Comparison of ENCODE assay signal across 8 cellular contexts in the genomic region with DNA sequence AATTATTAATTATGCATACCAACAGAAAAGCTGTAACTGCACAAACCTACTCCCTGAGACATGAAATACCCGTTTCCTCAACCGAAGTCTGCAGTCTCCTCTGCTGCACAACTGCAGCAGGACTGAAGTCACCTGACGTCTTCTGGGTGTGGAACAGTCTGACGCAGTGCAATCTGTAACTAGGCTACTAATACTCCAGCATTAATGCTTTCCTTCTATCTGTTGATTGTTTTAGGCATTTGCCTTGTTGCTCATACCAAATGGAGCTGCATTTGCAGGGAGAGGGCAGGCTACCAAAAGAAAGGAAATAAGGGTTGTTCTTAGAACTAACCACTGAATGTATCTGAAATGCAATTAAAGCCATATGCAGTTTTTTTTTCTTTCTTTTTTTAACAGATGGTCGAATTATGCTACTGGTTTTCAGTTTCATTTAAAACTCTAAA. TPM values are rescaled to one million over a fixed set of nuclear protein-coding genes. Genes with fewer than 3 reads are reported as not detected.
DNase-seq lines count a peak whose midpoint lies in the region; ATAC-seq and TF ChIP-seq lines count a peak whose summit lies in the region.

No MANE protein-coding gene starts in this region.

- H3K4me3 Mint-ChIP-seq in activated B cell treated with CpG ODN at 0.5 μM for 24 hours = peak overlapping the region; percentile 84

- H3K36me3 ChIP-seq in Loucy (ENCODE audit: insufficient read depth, low read length) (no peaks in the 10 kb centered on the region), mucosa of descending colon (ENCODE audit: low read depth) (no peaks in the 10 kb centered on the region), tibial artery (no peaks in the 10 kb centered on the region), uterus (no peaks in the 10 kb centered on the region)

- intact Hi-C loops in activated B cell treated with CpG ODN at 0.5 μM for 24 hours (cut with micrococcal nuclease) = loop anchor here (1.0 to 10.0 kb wide), 4 partner anchors 10 to 345 kb away; a partner anchor contains a TSS
- intact Hi-C loops in mucosa of descending colon (cut with DNase I, micrococcal nuclease) = loop anchor here in 1 of 2 donors (10.0 kb wide), 1 partner anchor 155 kb away; no protein-coding TSS in a partner anchor
- intact Hi-C loops in tibial artery (cut with DNase I; ENCODE audit: low total_unique reads) = no loop called here
- intact Hi-C loops in uterus (cut with DNase I; ENCODE audit: low total_unique reads) = no loop called here

- H3K27me3 Mint-ChIP-seq in activated B cell treated with CpG ODN at 0.5 μM for 24 hours = no peaks in the 10 kb centered on the region

- POLR2A ChIA-PET in GM10248 (lab: Yijun Ruan, JAX) (no interaction called here), activated B cell treated with CpG ODN at 0.5 μM for 24 hours (lab: Charles Lee) (interaction anchor here (1.2 to 1.5 kb wide), 2 partner anchors 11 to 40 kb away, joined by 3 to 4 read pairs; a partner anchor contains a TSS)

- H2AFZ ChIP-seq in Loucy (ENCODE audit: low read length) = no peak overlapping the region

- ATAC-seq in GM21737 (IDR thresholded peaks at IDR 0.05; ENCODE audit: unreplicated experiment) (peak; percentile 96), activated B cell treated with CpG ODN at 0.5 μM for 24 hours (ENCODE audit: low read depth) (peak; percentile 96), mucosa of descending colon (peak; percentile 91)

- TF ChIP-seq CTCF in GM10248 (IDR thresholded peaks at IDR 0.05; ENCODE audit: control extremely low read depth, extremely low read depth, low read depth, missing control alignments) (no peak), Loucy (conservative IDR thresholded peaks at IDR 0.05; ENCODE audit: low read length) (no peak), activated B cell treated with CpG ODN at 0.5 μM for 24 hours (IDR thresholded peaks at IDR 0.05) (no peak), mucosa of descending colon (IDR thresholded peaks at IDR 0.05) (no peak), tibial artery (IDR thresholded peaks at IDR 0.05) (no peak), uterus (IDR thresholded peaks at IDR 0.05) (no peak)

- peak; percentile 48 for DNase-seq in GM10248 (ENCODE audit: extremely low spot score)
- no peak for DNase-seq in activated B cell treated with CpG ODN at 0.5 μM for 24 hours
- peak; percentile 46 for DNase-seq in effector CD4-positive, alpha-beta T cell
- peak; percentile 55 to 84 (median 61) for DNase-seq in mucosa of descending colon
- DNase-seq in tibial artery = peak; percentile 61 to 72
- DNase-seq in uterus = no peak

- H3K9me2 ChIP-seq in Loucy (replicated peaks; ENCODE audit: low read depth, low read length) = no peaks in the 10 kb centered on the region

- H3K27me3 ChIP-seq in Loucy (ENCODE audit: insufficient read depth, low read length, poor library complexity, severe bottlenecking) = no peaks in the 10 kb centered on the region
- H3K27me3 ChIP-seq in tibial artery = no peaks in the 10 kb centered on the region
- no peaks in the 10 kb centered on the region for H3K27me3 ChIP-seq in uterus

- peak overlapping the region; percentile 52 for H3K4me3 ChIP-seq in Loucy (ENCODE audit: low read length, poor library complexity, severe bottlenecking)
- H3K4me3 ChIP-seq in mucosa of descending colon = no peak overlapping the region
- H3K4me3 ChIP-seq in tibial artery = peak overlapping the region; percentile 23 to 27
- peak overlapping the region in 1 of 2 donors; percentile 21 for H3K4me3 ChIP-seq in uterus

- H3K4me1 Mint-ChIP-seq in activated B cell treated with CpG ODN at 0.5 μM for 24 hours = peaks cover 63% of the 10 kb centered on the region

- no peaks in the 10 kb centered on the region for H3K36me3 Mint-ChIP-seq in activated B cell treated with CpG ODN at 0.5 μM for 24 hours (ENCODE audit: low read depth)

- peaks cover 56% of the 10 kb centered on the region for H3K4me1 ChIP-seq in Loucy (ENCODE audit: insufficient read depth, low read length, poor library complexity, severe bottlenecking)
- peaks cover 55% of the 10 kb centered on the region for H3K4me1 ChIP-seq in mucosa of descending colon (ENCODE audit: low read depth)
- peaks cover 0 to 99% (median 56%) of the 10 kb centered on the region in 4 donors for H3K4me1 ChIP-seq in tibial artery
- H3K4me1 ChIP-seq in uterus = peaks cover 4 to 17% of the 10 kb centered on the region in 2 donors

- peak overlapping the region; percentile 78 for H3K4me2 ChIP-seq in Loucy (ENCODE audit: low read depth, low read length, poor library complexity, severe bottlenecking)

- H4K20me1 ChIP-seq in Loucy (ENCODE audit: insufficient read depth, low read length, poor library complexity, severe bottlenecking) = peaks cover 96% of the 10 kb centered on the region

- H3K9me3 Mint-ChIP-seq in activated B cell treated with CpG ODN at 0.5 μM for 24 hours = no peaks in the 10 kb centered on the region

- CTCF ChIA-PET in GM10248 (lab: Yijun Ruan, JAX) = interaction anchor here (0.9 to 5.0 kb wide), 7 partner anchors 11 to 168 kb away, joined by 3 to 26 read pairs (median 4); no protein-coding TSS in a partner anchor
- CTCF ChIA-PET in activated B cell treated with CpG ODN at 0.5 μM for 24 hours (lab: Charles Lee) = interaction anchor here (9.2 kb wide), 1 partner anchor 157 kb away, joined by 96 read pairs; no protein-coding TSS in a partner anchor

- peak overlapping the region; percentile 39 for H3K9ac ChIP-seq in Loucy (ENCODE audit: low read depth, low read length, poor library complexity, severe bottlenecking)

- H3K9me3 ChIP-seq in Loucy (ENCODE audit: insufficient read depth, low read depth, low read length) (no peaks in the 10 kb centered on the region), mucosa of descending colon (no peaks in the 10 kb centered on the region), tibial artery (no peaks in the 10 kb centered on the region), uterus (no peaks in the 10 kb centered on the region)

- TF ChIP-seq POLR2A in uterus (IDR thresholded peaks at IDR 0.05) = no peak

- no peaks in the 10 kb centered on the region for H3F3A ChIP-seq in Loucy (ENCODE audit: low read depth)

- H3K27ac Mint-ChIP-seq in activated B cell treated with CpG ODN at 0.5 μM for 24 hours = peak overlapping the region; percentile 67

- H3K27ac ChIP-seq in tibial artery = peak overlapping the region in 1 of 2 donors; percentile 38
- peak overlapping the region in 1 of 2 donors; percentile 50 for H3K27ac ChIP-seq in uterus

- H3K79me2 ChIP-seq in Loucy (ENCODE audit: insufficient read depth, low read length) = peaks cover 100% of the 10 kb centered on the region

RNA-seq across cellular contexts. Expression of a gene that starts 40.1 kb away (rescaled TPM):
- 60.5 and 60.6 TPM in 2 replicates for total RNA-seq in activated B cell treated with CpG ODN at 0.5 μM for 24 hours
- total RNA-seq in mucosa of descending colon = 100 to 1,000 TPM; 219 to 278 (median 224) TPM
- total RNA-seq in uterus = 100 to 1,000 TPM; 119 to 205 (median 154) TPM

Comparison
In these comparisons a context has a peak if more than half of its experiments do, and no peak if none do; other contexts are left out.
1. DNase-seq: peak in GM10248 (single experiment), effector CD4-positive, alpha-beta T cell (single experiment), mucosa of descending colon (3 of 3) and tibial artery (2 of 2); none in activated B cell treated with CpG ODN at 0.5 μM for 24 hours (single experiment) and uterus (0 of 2).
2. Peak in every context shown above with its lines, with median percentiles within 50 percentile points of each other: ATAC-seq.